ENCODE assay signal across 23 cellular contexts in the genomic region with DNA sequence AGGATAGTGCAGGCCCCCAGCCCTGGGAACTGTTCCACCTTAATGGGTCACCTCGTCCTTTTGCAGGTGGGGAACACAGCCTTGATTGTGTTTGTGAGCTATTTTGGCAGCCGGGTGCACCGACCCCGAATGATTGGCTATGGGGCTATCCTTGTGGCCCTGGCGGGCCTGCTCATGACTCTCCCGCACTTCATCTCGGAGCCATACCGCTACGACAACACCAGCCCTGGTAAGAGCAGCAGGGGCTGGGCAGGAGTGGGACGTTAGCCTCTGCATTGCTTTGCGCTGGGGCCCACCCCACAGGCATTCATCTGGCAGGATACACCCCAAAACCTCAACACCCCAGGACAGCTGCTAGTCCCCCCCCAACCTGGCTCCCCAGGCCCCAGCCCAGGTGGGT. TPM values are rescaled to one million over a fixed set of nuclear protein-coding genes. Genes with fewer than 3 reads are reported as not detected.
A peak's percentile ranks its signal among the peaks of the same experiment; 100 is the strongest.
DNase-seq lines count a peak whose midpoint lies in the region; ATAC-seq, FAIRE-seq and TF ChIP-seq lines count a peak whose summit lies in the region.
"Had no signal": no experiment of that assay in that cellular context is flagged by ENCODE, and none has a peak within 500 bp of the region (broad histone marks: within the 10 kb centered on the region; RNA-seq: fewer than 3 reads in every experiment).

No MANE protein-coding gene starts in this region.

- ATAC-seq in HG02885 (IDR thresholded peaks at IDR 0.05; ENCODE audit: poor library complexity, unreplicated experiment), result no peak
- ATAC-seq: A549, GM12878, GM23338 had no signal

- POLR2A ChIA-PET in Caco-2 (lab: Charles Lee), result no interaction called here

- H3K27me3 ChIP-seq in Caco-2 (replicated peaks; ENCODE audit: control insufficient read depth, insufficient read depth, low read length) (no peaks in the 10 kb centered on the region), neuronal stem cell (ENCODE audit: control insufficient read depth in 3 of 3, insufficient read depth in 3 of 3, low read depth in 1 of 3, low read length in 3 of 3) (no peaks in the 10 kb centered on the region), trophoblast cell (ENCODE audit: insufficient read depth, low read length) (no peaks in the 10 kb centered on the region)
- H3K27me3 ChIP-seq: BE2C had no signal

- peaks cover 91% of the 10 kb centered on the region for H3K36me3 Mint-ChIP-seq in Caco-2 (ENCODE audit: insufficient read depth, unreplicated experiment)
- peaks cover 100% of the 10 kb centered on the region for H3K36me3 Mint-ChIP-seq in dendritic cell treated with granulocyte-macrophage colony-stimulating factor and Interleukin-4, amounts not matched to agents 40 ng/mL and 50 ng/mL, for 4 days (ENCODE audit: low read depth)
- H3K36me3 Mint-ChIP-seq: CD4-positive, alpha-beta memory T cell had no signal

- no peak overlapping the region for H3K9ac ChIP-seq in neuronal stem cell (ENCODE audit: low read depth, low read length, poor library complexity)
- H3K9ac ChIP-seq in trophoblast cell (ENCODE audit: low read length), result no peak overlapping the region

- H3K79me2 ChIP-seq in trophoblast cell (ENCODE audit: control insufficient read depth, insufficient read depth, low read length, poor library complexity), result no peaks in the 10 kb centered on the region

- H3K27ac ChIP-seq in neuronal stem cell (replicated peaks; ENCODE audit: low read length) (no peak overlapping the region), trophoblast cell (ENCODE audit: low read depth, low read length) (no peak overlapping the region)
- H3K27ac ChIP-seq: A549 had no signal

- peaks cover 28% of the 10 kb centered on the region for H3K36me3 ChIP-seq in Caco-2 (ENCODE audit: control insufficient read depth, insufficient read depth, low read length)
- no peaks in the 10 kb centered on the region for H3K36me3 ChIP-seq in neuronal stem cell (replicated peaks in 1 of 2; ENCODE audit: control insufficient read depth in 2 of 2, insufficient read depth in 2 of 2, low read length in 2 of 2)
- no peaks in the 10 kb centered on the region for H3K36me3 ChIP-seq in trophoblast cell (ENCODE audit: control insufficient read depth in 1 of 2, insufficient read depth in 2 of 2, low read length in 2 of 2)
- H3K36me3 ChIP-seq: BE2C, HAP-1 had no signal

- H3K4me3 Mint-ChIP-seq in Caco-2 (ENCODE audit: unreplicated experiment), result no peak overlapping the region
- H3K4me3 Mint-ChIP-seq in dendritic cell treated with granulocyte-macrophage colony-stimulating factor and Interleukin-4, amounts not matched to agents 40 ng/mL and 50 ng/mL, for 4 days, result no peak overlapping the region
- H3K4me3 Mint-ChIP-seq: CD4-positive, alpha-beta memory T cell; GM23338; HFFc6 had no signal

- no peak overlapping the region for H2BK5ac ChIP-seq in neuronal stem cell (ENCODE audit: low read length)
- no peak overlapping the region for H2BK5ac ChIP-seq in trophoblast cell (ENCODE audit: low read depth, low read length, poor library complexity)

- H3K79me1 ChIP-seq in neuronal stem cell (ENCODE audit: low read depth, low read length) (no peaks in the 10 kb centered on the region), trophoblast cell (ENCODE audit: low read length) (no peaks in the 10 kb centered on the region)

- peaks cover 9% of the 10 kb centered on the region for H3K9me3 ChIP-seq in Caco-2
- H3K9me3 ChIP-seq in neuronal stem cell (replicated peaks in 1 of 2; ENCODE audit: control insufficient read depth in 2 of 2, insufficient read depth in 1 of 2, low read depth in 1 of 2, low read length in 2 of 2), result peaks cover 0 to 4% of the 10 kb centered on the region in 2 donors
- H3K9me3 ChIP-seq in trophoblast cell (ENCODE audit: insufficient read depth, low read depth, low read length), result no peaks in the 10 kb centered on the region
- H3K9me3 ChIP-seq: A549, BE2C, HAP-1 had no signal

- TF ChIP-seq CTCF in Caco-2 (IDR thresholded peaks at IDR 0.05; ENCODE audit: insufficient read depth in 1 of 2, low read depth in 1 of 2, low read length in 1 of 2, severe bottlenecking in 1 of 2, unreplicated experiment in 1 of 2), result no peak

- peaks cover 9% of the 10 kb centered on the region for H3K9me3 Mint-ChIP-seq in Caco-2 (ENCODE audit: unreplicated experiment)
- no peaks in the 10 kb centered on the region for H3K9me3 Mint-ChIP-seq in dendritic cell treated with granulocyte-macrophage colony-stimulating factor and Interleukin-4, amounts not matched to agents 40 ng/mL and 50 ng/mL, for 4 days

- H2BK12ac ChIP-seq in neuronal stem cell (ENCODE audit: low read length) (no peak overlapping the region), trophoblast cell (ENCODE audit: low read length) (no peak overlapping the region)

- no peaks in the 10 kb centered on the region for H3K27me3 Mint-ChIP-seq in Caco-2 (ENCODE audit: insufficient read depth, unreplicated experiment)
- H3K27me3 Mint-ChIP-seq in dendritic cell treated with granulocyte-macrophage colony-stimulating factor and Interleukin-4, amounts not matched to agents 40 ng/mL and 50 ng/mL, for 4 days, result peaks cover 12% of the 10 kb centered on the region

- H4K12ac ChIP-seq in trophoblast cell (ENCODE audit: low read depth, low read length), result no peak overlapping the region

- CTCF ChIA-PET in Caco-2 (lab: Charles Lee), result interaction anchor here (0.6 to 1.7 kb wide), 2 partner anchors 10 to 105 kb away, joined by 4 to 7 read pairs; no protein-coding TSS in a partner anchor

- H2BK120ac ChIP-seq in neuronal stem cell (ENCODE audit: low read depth, low read length), result no peak overlapping the region
- H2BK120ac ChIP-seq in trophoblast cell (ENCODE audit: insufficient read depth, low read length, poor library complexity), result no peak overlapping the region

- H3K18ac ChIP-seq in neuronal stem cell (ENCODE audit: low read length) (peak overlapping the region; percentile 35), trophoblast cell (ENCODE audit: low read length) (no peak overlapping the region)

- peak; percentile 17 for FAIRE-seq in urothelium cell line (lab: Jason Lieb, UNC)
- FAIRE-seq: A549, GM12878 had no signal

- H3K4me1 ChIP-seq in Caco-2 (peaks cover 98% of the 10 kb centered on the region), neuronal stem cell (ENCODE audit: control insufficient read depth in 2 of 2, insufficient read depth in 1 of 2, low read depth in 1 of 2, low read length in 2 of 2) (peaks cover 3 to 7% of the 10 kb centered on the region in 2 donors), trophoblast cell (ENCODE audit: control insufficient read depth in 1 of 2, insufficient read depth in 2 of 2, low read length in 2 of 2) (no peaks in the 10 kb centered on the region)
- H3K4me1 ChIP-seq: HAP-1 had no signal

- no TSS peak for BruUV-seq in Caco-2 (replicated peaks; lab: Mats Ljungman, UMichigan)

- H4K91ac ChIP-seq in neuronal stem cell (ENCODE audit: low read depth, low read length, poor library complexity), result no peak overlapping the region
- H4K91ac ChIP-seq in trophoblast cell (ENCODE audit: low read depth, low read length), result no peak overlapping the region

- H4K8ac ChIP-seq in neuronal stem cell (ENCODE audit: low read depth, low read length) (no peak overlapping the region), trophoblast cell (ENCODE audit: low read depth, low read length) (no peak overlapping the region)

- H3K23ac ChIP-seq in neuronal stem cell (ENCODE audit: low read depth, low read length, poor library complexity) (no peak overlapping the region), trophoblast cell (ENCODE audit: low read length) (no peak overlapping the region)

- WGBS in neuronal stem cell (ENCODE audit: extremely low coverage in 2 of 2, insufficient read length in 2 of 2, insufficient replicate concordance in 1 of 2), 2 donors, result no CpG with 5 or more reads among the region's 11 CpGs
- no CpG with 5 or more reads among the region's 11 CpGs for WGBS in trophoblast cell (ENCODE audit: extremely low coverage, insufficient coverage, insufficient read length)

- DNase-seq in Caco-2 (no peak), neuronal stem cell (ENCODE audit: low spot score) (no peak), urothelium cell line (ENCODE audit: low spot score) (no peak), trophoblast cell (no peak), amygdala (lab: John Stamatoyannopoulos, UW) (no peak)
- DNase-seq: 8988T; ACHN; AML-193; BE2C; C1 segment of cervical spinal cord; CD4-positive, alpha-beta memory T cell; COR-L47; DMS153; EL; GDM1; HFFc6 had no signal

- intact Hi-C loops in Caco-2 (cut with micrococcal nuclease; ENCODE audit: unreplicated experiment), result no loop called here
- intact Hi-C loops in dendritic cell treated with granulocyte-macrophage colony-stimulating factor and Interleukin-4, amounts not matched to agents 40 ng/mL and 50 ng/mL, for 4 days (cut with micrococcal nuclease), result no loop called here

- peaks cover 79% of the 10 kb centered on the region for H3K4me1 Mint-ChIP-seq in Caco-2 (ENCODE audit: low read depth, unreplicated experiment)
- peaks cover 98% of the 10 kb centered on the region for H3K4me1 Mint-ChIP-seq in dendritic cell treated with granulocyte-macrophage colony-stimulating factor and Interleukin-4, amounts not matched to agents 40 ng/mL and 50 ng/mL, for 4 days (ENCODE audit: low read depth)

- H3K14ac ChIP-seq in neuronal stem cell (ENCODE audit: low read length), result no peak overlapping the region
- H3K14ac ChIP-seq in trophoblast cell (ENCODE audit: low read length), result no peak overlapping the region

- no peak overlapping the region for H3K4me2 ChIP-seq in neuronal stem cell (ENCODE audit: insufficient read depth, low read length, poor library complexity, severe bottlenecking)
- H3K4me2 ChIP-seq in trophoblast cell (ENCODE audit: low read length), result no peak overlapping the region
- H3K4me2 ChIP-seq: A549, GM23338 had no signal

- peak overlapping the region; percentile 97 for H3K27ac Mint-ChIP-seq in Caco-2 (ENCODE audit: unreplicated experiment)
- peak overlapping the region; percentile 64 for H3K27ac Mint-ChIP-seq in dendritic cell treated with granulocyte-macrophage colony-stimulating factor and Interleukin-4, amounts not matched to agents 40 ng/mL and 50 ng/mL, for 4 days
- H3K27ac Mint-ChIP-seq: CD4-positive, alpha-beta memory T cell; GM23338; HFFc6 had no signal

- H3K4ac ChIP-seq in neuronal stem cell (ENCODE audit: low read length), result no peak overlapping the region
- H3K4ac ChIP-seq in trophoblast cell (ENCODE audit: low read depth, low read length), result no peak overlapping the region

- H2AFZ ChIP-seq in neuronal stem cell (ENCODE audit: low read length) (no peak overlapping the region), trophoblast cell (ENCODE audit: insufficient read depth, low read length, poor library complexity) (no peak overlapping the region)
- H2AFZ ChIP-seq: GM23338 had no signal

- H3K4me3 ChIP-seq in Caco-2 (ENCODE audit: low read depth, low read length), result no peak overlapping the region
- no peak overlapping the region for H3K4me3 ChIP-seq in neuronal stem cell (ENCODE audit: low read length in 2 of 2)
- H3K4me3 ChIP-seq in trophoblast cell (ENCODE audit: low read depth, low read length), result no peak overlapping the region
- H3K4me3 ChIP-seq: A549, GM12878, GM23338, HAP-1 had no signal

- peak overlapping the region; percentile 30 for H2BK15ac ChIP-seq in neuronal stem cell (ENCODE audit: low read length)

- no peak overlapping the region for H2AK5ac ChIP-seq in neuronal stem cell (ENCODE audit: low read depth, low read length)
- no peak overlapping the region for H2AK5ac ChIP-seq in trophoblast cell (ENCODE audit: low read length)

RNA-seq across cellular contexts. Expression of a gene that starts 14.8 kb away (rescaled TPM):
- total RNA-seq in Caco-2 (2022), result 231 and 277 TPM in 2 replicates
- polyA plus RNA-seq in neuronal stem cell (2013, experiment 1 of 2), result not detected
- not detected for polyA plus RNA-seq in neuronal stem cell (2013, experiment 2 of 2)
- polyA plus RNA-seq in trophoblast cell (2013), result 3.4 and 4.6 TPM in 2 replicates
- total RNA-seq: GM23338, H4, HFFc6 had no signal
- polyA plus RNA-seq: CD4-positive, alpha-beta memory T cell; GM23338 had no signal
